12 cellular contexts compared by ENCODE assay signal in genomic region chr5:119288364-119289047, GRCh38.
DNase-seq lines count a peak whose midpoint lies in the region; ATAC-seq and TF ChIP-seq lines count a peak whose summit lies in the region.
"Had no signal": no experiment of that assay in that cellular context is flagged by ENCODE, and none has a peak within 500 bp of the region (broad histone marks: within the 10 kb centered on the region; RNA-seq: fewer than 3 reads in every experiment).

No MANE protein-coding gene starts in this region.

- POLR2A ChIA-PET in CD4-positive, alpha-beta T cell (lab: Charles Lee) = interaction anchor here (1.0 to 9.2 kb wide), 6 partner anchors 11 to 48 kb away, joined by 3 to 90 read pairs (median 18); no protein-coding TSS in a partner anchor
- POLR2A ChIA-PET in HEK293 (lab: Yijun Ruan, JAX) = interaction anchor here (0.6 to 4.3 kb wide), 8 partner anchors 13 to 68 kb away, joined by 3 to 32 read pairs (median 4); no protein-coding TSS in a partner anchor

- ATAC-seq in CD4-positive, alpha-beta T cell (ENCODE audit: poor library complexity) = no peak
- ATAC-seq in HG02981 (IDR thresholded peaks at IDR 0.05; ENCODE audit: unreplicated experiment) = no peak

- H3K27me3 Mint-ChIP-seq in CD4-positive, alpha-beta T cell = no peaks in the 10 kb centered on the region
- H3K27me3 Mint-ChIP-seq in activated naive CD8-positive, alpha-beta T cell = no peaks in the 10 kb centered on the region

- no peak overlapping the region for H3K14ac ChIP-seq in mesenchymal stem cell (ENCODE audit: low read length in 2 of 2)

- peaks cover 21% of the 10 kb centered on the region for H3K4me1 ChIP-seq in HEK293 (ENCODE audit: control insufficient read depth, insufficient read depth, low read length)
- peaks cover 13% of the 10 kb centered on the region for H3K4me1 ChIP-seq in mesenchymal stem cell (ENCODE audit: control insufficient read depth, insufficient read depth, low read depth, low read length)

- H3K4me1 Mint-ChIP-seq in CD4-positive, alpha-beta T cell (ENCODE audit: low read depth) = peaks cover 98% of the 10 kb centered on the region
- peaks cover 98% of the 10 kb centered on the region for H3K4me1 Mint-ChIP-seq in activated naive CD8-positive, alpha-beta T cell (ENCODE audit: low read depth)

- H3K18ac ChIP-seq in mesenchymal stem cell (ENCODE audit: low read depth in 1 of 2, low read length in 2 of 2) = no peak overlapping the region

- H3K27me3 ChIP-seq in CD4-positive, alpha-beta T cell (ENCODE audit: control insufficient read depth, insufficient read depth, low read length) = no peaks in the 10 kb centered on the region
- no peaks in the 10 kb centered on the region for H3K27me3 ChIP-seq in mesenchymal stem cell (ENCODE audit: control insufficient read depth in 1 of 2, insufficient read depth in 1 of 2, low read length in 2 of 2)

- H3K9me3 ChIP-seq in CD4-positive, alpha-beta T cell (ENCODE audit: control insufficient read depth, low read length) = no peaks in the 10 kb centered on the region
- H3K9me3 ChIP-seq in HEK293 (ENCODE audit: control insufficient read depth, insufficient read depth, low read depth, low read length) (no peaks in the 10 kb centered on the region), mesenchymal stem cell (ENCODE audit: control insufficient read depth, low read length) (no peaks in the 10 kb centered on the region)

- peak overlapping the region; percentile 82 for H3K4me3 Mint-ChIP-seq in CD4-positive, alpha-beta T cell
- H3K4me3 Mint-ChIP-seq in activated naive CD8-positive, alpha-beta T cell = peak overlapping the region; percentile 79

- H3K4me3 ChIP-seq in HEK293 (ENCODE audit: low read depth, low read length) (no peak overlapping the region), mesenchymal stem cell (ENCODE audit: insufficient read depth in 1 of 2, low read depth in 1 of 2, low read length in 2 of 2) (no peak overlapping the region)

- no peak for TF ChIP-seq CTCF in CD4-positive, alpha-beta T cell (IDR thresholded peaks at IDR 0.05)
- TF ChIP-seq CTCF in HEK293 (tag by site-specific recombination; IDR thresholded peaks at IDR 0.05) = no peak

- no peak overlapping the region for H4K91ac ChIP-seq in mesenchymal stem cell (ENCODE audit: low read length)

- peak overlapping the region; percentile 97 for H3K27ac Mint-ChIP-seq in CD4-positive, alpha-beta T cell
- peak overlapping the region; percentile 98 for H3K27ac Mint-ChIP-seq in activated naive CD8-positive, alpha-beta T cell

- no peak overlapping the region for H2AFZ ChIP-seq in mesenchymal stem cell (ENCODE audit: low read depth, low read length)

- peaks cover 12% of the 10 kb centered on the region for H3K79me1 ChIP-seq in mesenchymal stem cell (replicated peaks; ENCODE audit: low read length, poor library complexity, severe bottlenecking)

- no peak overlapping the region for H3K9ac ChIP-seq in mesenchymal stem cell (ENCODE audit: low read length)

- no peak for DNase-seq in CD4-positive, alpha-beta T cell
- DNase-seq in mesenchymal stem cell = no peak
- DNase-seq in stimulated activated naive CD4-positive, alpha-beta T cell (lab: John Stamatoyannopoulos, UW) = no peak
- no peak for DNase-seq in NCI-H1092 treated with DMSO at 0.1 percent for 48 hours (lab: John Stamatoyannopoulos, UW)
- no peak for DNase-seq in iPS-NIHi7 (ENCODE audit: extremely low spot score)
- DNase-seq: anterior cingulate cortex, DMS53, midbrain, NCI-H2227 treated with DMSO at 0.1 percent for 48 hours had no signal

- peak overlapping the region; percentile 91 for H2AK5ac ChIP-seq in mesenchymal stem cell (ENCODE audit: low read length, severe bottlenecking)

- H2BK12ac ChIP-seq in mesenchymal stem cell (ENCODE audit: low read length in 2 of 2) = no peak overlapping the region

- WGBS in mesenchymal stem cell = 100% methylated on average over 1 of the region's 2 CpGs

- no peaks in the 10 kb centered on the region for H3K9me3 Mint-ChIP-seq in CD4-positive, alpha-beta T cell
- peaks cover 5% of the 10 kb centered on the region for H3K9me3 Mint-ChIP-seq in activated naive CD8-positive, alpha-beta T cell (ENCODE audit: low read depth)

- CTCF ChIA-PET in CD4-positive, alpha-beta T cell (lab: Charles Lee) = interaction anchor here (0.6 to 2.6 kb wide), 9 partner anchors 7 to 300 kb away, joined by 3 to 8 read pairs (median 5); partner anchors contain the start of gene DTWD2
- CTCF ChIA-PET in HEK293 (lab: Yijun Ruan, JAX) = interaction anchor here (3.6 kb wide), 1 partner anchor 123 kb away, joined by 9 read pairs; no protein-coding TSS in a partner anchor

- no peak overlapping the region for H3K4ac ChIP-seq in mesenchymal stem cell (ENCODE audit: low read depth in 1 of 2, low read length in 2 of 2)

- no peak overlapping the region for H2BK120ac ChIP-seq in mesenchymal stem cell (ENCODE audit: low read depth, low read length)

- intact Hi-C loops in CD4-positive, alpha-beta T cell (cut with DNase I, micrococcal nuclease) = no loop called here

- H3K4me2 ChIP-seq in mesenchymal stem cell (ENCODE audit: low read length, poor library complexity, severe bottlenecking) = no peak overlapping the region

- no peak overlapping the region for H2BK15ac ChIP-seq in mesenchymal stem cell (ENCODE audit: low read depth, poor library complexity, severe bottlenecking)

- no peak overlapping the region for H2BK5ac ChIP-seq in mesenchymal stem cell (ENCODE audit: low read depth, low read length, poor library complexity, severe bottlenecking)

- no peaks in the 10 kb centered on the region for H3K36me3 ChIP-seq in HEK293 (ENCODE audit: control insufficient read depth in 2 of 2, insufficient read depth in 1 of 2, low read length in 2 of 2)
- H3K36me3 ChIP-seq in mesenchymal stem cell (ENCODE audit: control insufficient read depth in 1 of 2, insufficient read depth in 2 of 2, low read depth in 1 of 2, low read length in 2 of 2) = no peaks in the 10 kb centered on the region

- no peak overlapping the region for H4K8ac ChIP-seq in mesenchymal stem cell (ENCODE audit: low read length)

- peaks cover 71% of the 10 kb centered on the region for H3K36me3 Mint-ChIP-seq in CD4-positive, alpha-beta T cell (ENCODE audit: low read depth)
- peaks cover 10% of the 10 kb centered on the region for H3K36me3 Mint-ChIP-seq in activated naive CD8-positive, alpha-beta T cell

- peak overlapping the region; percentile 89 for H3K27ac ChIP-seq in CD4-positive, alpha-beta T cell (ENCODE audit: low read depth, low read length)
- H3K27ac ChIP-seq in HEK293 (ENCODE audit: extremely low read depth, low read depth, low read length) (peak overlapping the region; percentile 75), mesenchymal stem cell (ENCODE audit: low read length, poor library complexity, severe bottlenecking) (peak overlapping the region; percentile 34)

- H3K23ac ChIP-seq in mesenchymal stem cell (ENCODE audit: low read length in 2 of 2) = no peak overlapping the region

TF ChIP-seq in HEK293, 187 proteins besides CTCF, POLR2A, EP300 and RAD21 (continues in another document):
- TF ChIP-seq ZBTB11 (tag by site-specific recombination; conservative IDR thresholded peaks at IDR 0.05; ENCODE audit: low read depth) (no peak), ZNF521 (tag by site-specific recombination; IDR thresholded peaks at IDR 0.05) (no peak), ZNF549 (tag by site-specific recombination; IDR thresholded peaks at IDR 0.05) (no peak; the same call in 1 of the 2 replicates), ZNF843 (tag by site-specific recombination; IDR thresholded peaks at IDR 0.05) (peak; percentile 53; the same call in 1 of the 2 replicates), GFI1B (tag by site-specific recombination; IDR thresholded peaks at IDR 0.05) (peak; percentile 48; the same call in 1 of the 2 replicates), ZNF791 (tag by site-specific recombination; IDR thresholded peaks at IDR 0.05) (no peak), EGR2 (tag by site-specific recombination; IDR thresholded peaks at IDR 0.05; ENCODE audit: low read depth) (no peak), WT1 (tag by site-specific recombination; IDR thresholded peaks at IDR 0.05) (peak; percentile 84), ZNF558 (tag by site-specific recombination; IDR thresholded peaks at IDR 0.05) (no peak)

Comparison
In these comparisons a context has a peak if more than half of its experiments do, and no peak if none do; other contexts are left out.
1. H3K27ac ChIP-seq: peak in every context shown above with its lines; median percentile 89 in CD4-positive, alpha-beta T cell; 75 in HEK293; 34 in mesenchymal stem cell.